Comparison of ENCODE assay signal across 23 cellular contexts in the genomic region with DNA sequence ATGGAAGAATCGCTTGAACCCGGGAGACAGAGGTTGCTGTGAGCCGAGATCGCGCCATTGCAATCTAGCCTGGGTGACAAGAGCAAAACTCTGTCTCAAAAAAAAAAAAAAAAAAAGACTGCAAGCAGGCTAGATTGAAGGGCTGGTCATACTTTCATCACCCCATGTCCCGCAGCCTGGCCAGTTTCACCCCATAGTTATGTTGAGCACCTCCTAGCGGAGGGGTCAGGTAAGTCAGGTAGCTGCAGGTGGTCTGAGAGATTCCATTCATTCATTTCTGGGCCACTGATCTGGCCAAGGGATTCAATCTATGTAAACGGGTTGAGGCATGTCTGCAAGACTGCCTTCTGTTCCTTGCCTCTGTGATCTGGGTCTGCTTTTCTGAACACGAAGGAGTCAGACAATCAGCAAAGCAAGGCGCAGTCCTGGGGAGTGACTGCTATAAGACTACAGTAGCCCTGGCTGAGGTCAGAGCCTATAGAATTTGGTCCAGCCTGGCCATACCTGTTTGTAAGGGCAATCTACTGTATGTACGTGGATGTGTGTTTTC. TPM values are rescaled to one million over a fixed set of nuclear protein-coding genes. Genes with fewer than 3 reads are reported as not detected.
DNase-seq lines count a peak whose midpoint lies in the region; ATAC-seq and TF ChIP-seq lines count a peak whose summit lies in the region.
"Had no signal": no experiment of that assay in that cellular context is flagged by ENCODE, and none has a peak within 500 bp of the region (broad histone marks: within the 10 kb centered on the region; RNA-seq: fewer than 3 reads in every experiment).

No MANE protein-coding gene starts in this region.

- no peaks in the 10 kb centered on the region for H3K36me3 ChIP-seq in HAP-1 (replicated peaks)
- H3K36me3 ChIP-seq: neutrophil, SJSA1, stomach had no signal

- H3K4me3 ChIP-seq in choroid plexus epithelial cell (ENCODE audit: low read depth, low read length) (no peak overlapping the region), retinal pigment epithelial cell (ENCODE audit: low read length) (no peak overlapping the region), HAP-1 (no peak overlapping the region)
- H3K4me3 ChIP-seq: mucosa of descending colon, SJSA1, stomach had no signal

- TF ChIP-seq CTCF in choroid plexus epithelial cell (conservative IDR thresholded peaks at IDR 0.05; ENCODE audit: low read depth, low read length) = peak; percentile 8
- TF ChIP-seq CTCF in retinal pigment epithelial cell (conservative IDR thresholded peaks at IDR 0.05; ENCODE audit: low read depth, low read length) = peak; percentile 22

- ATAC-seq in HG02623 (IDR thresholded peaks at IDR 0.05; ENCODE audit: unreplicated experiment) = no peak
- ATAC-seq: effector memory CD8-positive, alpha-beta T cell; left colon; mucosa of descending colon had no signal

- no peaks in the 10 kb centered on the region for H3K27me3 ChIP-seq in HAP-1 (ENCODE audit: low read depth)
- H3K27me3 ChIP-seq: neutrophil, SJSA1, stomach had no signal

- DNase-seq in NCI-H82 (lab: John Stamatoyannopoulos, UW) = peak; percentile 17
- DNase-seq in NCI-H82 treated with DMSO at 0.1 percent for 48 hours (lab: John Stamatoyannopoulos, UW; ENCODE audit: unreplicated experiment) = no peak
- peak; percentile 16 for DNase-seq in NCI-H69 (lab: John Stamatoyannopoulos, UW)
- DNase-seq in choroid plexus epithelial cell (ENCODE audit: low read depth) = no peak
- no peak for DNase-seq in retinal pigment epithelial cell (ENCODE audit: low read depth)
- DNase-seq in G401 (ENCODE audit: low spot score) = no peak
- DNase-seq in HAP-1 (ENCODE audit: low spot score in 2 of 2) = no peak
- DNase-seq: activated CD4-positive, alpha-beta T cell treated with anti-CD3 and anti-CD28 coated beads for 4 hours; activated gamma-delta T cell; amygdala; CD4-positive, CD25-positive, alpha-beta regulatory T cell; effector memory CD8-positive, alpha-beta T cell; HCEC 1CT; hippocampal formation; left colon; mucosa of descending colon; NCI-H1694; NCI-H510A; retina; stomach had no signal

- H3K4me1 ChIP-seq in HAP-1 = peaks cover 3% of the 10 kb centered on the region
- H3K4me1 ChIP-seq: SJSA1 had no signal

- H3K9me3 ChIP-seq in HAP-1 = no peaks in the 10 kb centered on the region
- H3K9me3 ChIP-seq: mucosa of descending colon, neutrophil, SJSA1, stomach had no signal

- in situ Hi-C loops in G401 (cut with HindIII; ENCODE audit: low sequenced_read_pairs) (loop anchor here (10.0 kb wide), 1 partner anchor 183 kb away; no protein-coding TSS in a partner anchor), HAP-1 (cut with MboI; ENCODE audit: low sequenced_read_pairs) (no loop called here)

RNA-seq across cellular contexts. Expression of gene BPTF, which starts 23.6 kb away (rescaled TPM):
- 25.5 TPM in 2 replicates for total RNA-seq in G401 (2014; rRNA removed; shearing (Covaris generic))

Comparison
In these comparisons a context has a peak if more than half of its experiments do, and no peak if none do; other contexts are left out.
1. DNase-seq: peak in NCI-H82 (single experiment) and NCI-H69 (single experiment); none in NCI-H82 treated with DMSO at 0.1 percent for 48 hours (single experiment), choroid plexus epithelial cell (single experiment), retinal pigment epithelial cell (single experiment), G401 (single experiment) and HAP-1 (0 of 2).